ENCODE assay signal across 16 cellular contexts in genomic region chr22:49617866-49618688, GRCh38.
A peak's percentile ranks its signal among the peaks of the same experiment; 100 is the strongest.
DNase-seq lines count a peak whose midpoint lies in the region; ATAC-seq, FAIRE-seq and TF ChIP-seq lines count a peak whose summit lies in the region.
"Had no signal": no experiment of that assay in that cellular context is flagged by ENCODE, and none has a peak within 500 bp of the region (broad histone marks: within the 10 kb centered on the region; RNA-seq: fewer than 3 reads in every experiment).

No MANE protein-coding gene starts in this region.

- H3K27me3 ChIP-seq in heart right ventricle (peaks cover 0 to 15% (median 4%) of the 10 kb centered on the region in 7 donors), spleen (replicated peaks in 1 of 7) (no peaks in the 10 kb centered on the region)
- no peaks in the 10 kb centered on the region for H3K27me3 ChIP-seq in BLaER1 treated with 17β-estradiol and CSF1 and Interleukin-3, amounts not matched to agents 10 nM and 100 nM

- H3K9me3 ChIP-seq in heart right ventricle (peaks cover 0 to 30% (median 3%) of the 10 kb centered on the region in 11 donors), kidney (ENCODE audit: control insufficient read depth in 1 of 2, low read length in 2 of 2) (peaks cover 0 to 1% of the 10 kb centered on the region in 2 donors), spleen (peaks cover 0 to 31% (median 8%) of the 10 kb centered on the region in 8 donors)
- H3K9me3 ChIP-seq in BLaER1 treated with 17β-estradiol and CSF1 and Interleukin-3, amounts not matched to agents 10 nM and 100 nM (replicated peaks in 1 of 11): peaks cover 12 to 35% (median 25%) of the 10 kb centered on the region in 11 experiments; a peak in 21 of 22 replicates

- no peak for TF ChIP-seq POLR2A in spleen (IDR thresholded peaks at IDR 0.05)

- no peak for FAIRE-seq in kidney (lab: Jason Lieb, UNC)
- FAIRE-seq: A204.1, RCC 7860 had no signal

- H3K4me2 ChIP-seq in BLaER1 treated with 17β-estradiol and CSF1 and Interleukin-3, amounts not matched to agents 10 nM and 100 nM: peak overlapping the region in 9 of 11 experiments; percentile 26 to 84 (median 68); a peak in 17 of 22 replicates

- H3K4me1 ChIP-seq in heart right ventricle: no peaks in the 10 kb centered on the region
- peaks cover 0 to 40% (median 27%) of the 10 kb centered on the region in 10 experiments; a peak in 16 of 20 replicates for H3K4me1 ChIP-seq in BLaER1 treated with 17β-estradiol and CSF1 and Interleukin-3, amounts not matched to agents 10 nM and 100 nM
- H3K4me1 ChIP-seq in kidney (ENCODE audit: control insufficient read depth in 1 of 2, insufficient read depth in 1 of 2, low read depth in 1 of 2, low read length in 2 of 2): no peaks in the 10 kb centered on the region
- peaks cover 0 to 11% (median 0%) of the 10 kb centered on the region in 6 donors for H3K4me1 ChIP-seq in spleen

- H3K4me3 ChIP-seq in heart right ventricle (no peak overlapping the region), kidney (ENCODE audit: low read length in 2 of 2) (no peak overlapping the region), spleen (no peak overlapping the region)
- no peak overlapping the region; a peak in 1 of 20 replicates for H3K4me3 ChIP-seq in BLaER1 treated with 17β-estradiol and CSF1 and Interleukin-3, amounts not matched to agents 10 nM and 100 nM

- TF ChIP-seq CTCF in heart right ventricle (IDR thresholded peaks at IDR 0.05) (no peak), kidney (IDR thresholded peaks at IDR 0.05; ENCODE audit: borderline replicate concordance, extremely low read depth, insufficient read depth) (no peak), spleen (IDR thresholded peaks at IDR 0.05 in 8 of 11, conservative IDR thresholded peaks at IDR 0.05 in 3 of 11) (no peak)

- ATAC-seq in Right ventricle myocardium superior (ENCODE audit: poor library complexity) (no peak), heart right ventricle (no peak), HG02970 (IDR thresholded peaks at IDR 0.05; ENCODE audit: low FRiP score, unreplicated experiment) (no peak)

- WGBS in heart right ventricle, 2 donors: 65 to 68% methylated on average over 23 of the region's 23 CpGs
- WGBS in spleen, 5 donors: 76 to 86% (median 81%) methylated on average over 19 to 23 of the region's 23 CpGs

- intact Hi-C loops in Right ventricle myocardium superior (cut with DNase I) (no loop called here), heart right ventricle (cut with DNase I) (no loop called here), kidney (cut with DNase I) (no loop called here), spleen (cut with DNase I; ENCODE audit: low total_unique reads) (no loop called here)

- DNase-seq in Right ventricle myocardium superior (peak; percentile 16), heart right ventricle (no peak), kidney (peak; percentile 69), spleen (peak; percentile 54), substantia nigra (lab: John Stamatoyannopoulos, UW) (no peak)
- DNase-seq: DMS79 treated with DMSO at 0.1 percent for 48 hours; KG1; NCI-H1105 treated with DMSO at 0.1 percent for 48 hours; NCI-H1694; NCI-H2081 treated with DMSO at 0.1 percent for 48 hours; NK-92 treated with Interleukin-12 subunit alpha and Interleukin-12 subunit beta, amount 100 ng/mL, for 24 hours; SIG-M5 had no signal

- H3K27ac ChIP-seq in heart right ventricle (no peak overlapping the region), kidney (ENCODE audit: low read depth in 2 of 2, low read length in 2 of 2) (no peak overlapping the region), spleen (no peak overlapping the region), substantia nigra (ENCODE audit: low read depth, low read length, poor library complexity, severe bottlenecking) (no peak overlapping the region)
- no peak overlapping the region; a peak in 1 of 22 replicates for H3K27ac ChIP-seq in BLaER1 treated with 17β-estradiol and CSF1 and Interleukin-3, amounts not matched to agents 10 nM and 100 nM

- H3K36me3 ChIP-seq in heart right ventricle (no peaks in the 10 kb centered on the region), kidney (ENCODE audit: control insufficient read depth in 1 of 2, insufficient read depth in 2 of 2, low read length in 2 of 2) (no peaks in the 10 kb centered on the region), spleen (peaks cover 0 to 71% (median 0%) of the 10 kb centered on the region in 6 donors)
- peaks cover 0 to 35% (median 10%) of the 10 kb centered on the region in 11 experiments; a peak in 10 of 22 replicates for H3K36me3 ChIP-seq in BLaER1 treated with 17β-estradiol and CSF1 and Interleukin-3, amounts not matched to agents 10 nM and 100 nM

- H3K9ac ChIP-seq in BLaER1 treated with 17β-estradiol and CSF1 and Interleukin-3, amounts not matched to agents 10 nM and 100 nM: peak overlapping the region in 2 of 11 experiments; percentile 44; a peak in 4 of 22 replicates
- H3K9ac ChIP-seq in kidney (ENCODE audit: low read length in 2 of 2): no peak overlapping the region

- peaks cover 0 to 85% (median 56%) of the 10 kb centered on the region in 11 experiments; a peak in 20 of 22 replicates for H4K20me1 ChIP-seq in BLaER1 treated with 17β-estradiol and CSF1 and Interleukin-3, amounts not matched to agents 10 nM and 100 nM

Comparison
In these comparisons a context has a peak if more than half of its experiments do, and no peak if none do; other contexts are left out.
1. DNase-seq: peak in Right ventricle myocardium superior (single experiment), kidney (single experiment) and spleen (single experiment); none in heart right ventricle (0 of 2) and substantia nigra (0 of 49).